18 cellular contexts compared by ENCODE assay signal in the genomic region with DNA sequence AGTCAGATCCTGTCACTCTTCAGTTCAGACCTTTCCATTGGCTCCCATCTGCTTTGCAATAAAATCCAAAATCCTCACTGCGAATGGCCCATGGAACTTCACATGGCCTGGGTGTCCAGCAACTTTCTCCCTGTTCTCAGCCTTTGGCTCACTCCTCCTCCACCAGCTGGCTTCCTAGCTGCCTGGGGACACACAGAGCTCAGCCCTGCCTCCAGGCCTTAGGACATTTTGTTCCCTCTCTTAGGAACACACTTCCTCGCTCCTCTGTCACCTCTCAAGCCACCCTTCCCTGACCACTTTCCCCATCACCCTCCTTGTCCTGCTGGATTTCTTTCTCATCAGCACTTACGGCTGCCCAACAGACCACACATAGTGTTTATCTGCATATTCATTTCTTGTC.
DNase-seq lines count a peak whose midpoint lies in the region; ATAC-seq and TF ChIP-seq lines count a peak whose summit lies in the region.
"Had no signal": no experiment of that assay in that cellular context is flagged by ENCODE, and none has a peak within 500 bp of the region (broad histone marks: within the 10 kb centered on the region; RNA-seq: fewer than 3 reads in every experiment).

No MANE protein-coding gene starts in this region.

- no peaks in the 10 kb centered on the region for H4K20me1 ChIP-seq in smooth muscle cell (ENCODE audit: low read depth)

- intact Hi-C loops in Right ventricle myocardium inferior (cut with DNase I) (no loop called here), left cardiac atrium (cut with DNase I) (no loop called here), aorta (cut with DNase I) (no loop called here), colonic mucosa (cut with DNase I) (no loop called here)

- H3K36me3 ChIP-seq in right atrium auricular region (no peaks in the 10 kb centered on the region), neuronal stem cell (replicated peaks in 1 of 2; ENCODE audit: control insufficient read depth in 2 of 2, insufficient read depth in 2 of 2, low read length in 2 of 2) (no peaks in the 10 kb centered on the region), aorta (ENCODE audit: control insufficient read depth in 1 of 2, insufficient read depth in 2 of 2, low read length in 1 of 2) (no peaks in the 10 kb centered on the region), colonic mucosa (no peaks in the 10 kb centered on the region), smooth muscle cell (ENCODE audit: low read depth) (no peaks in the 10 kb centered on the region)
- H3K36me3 ChIP-seq: BE2C had no signal

- H3K18ac ChIP-seq in neuronal stem cell (ENCODE audit: low read length): peak overlapping the region; percentile 8

- no peaks in the 10 kb centered on the region for H3K79me1 ChIP-seq in neuronal stem cell (ENCODE audit: low read depth, low read length)

- H2AFZ ChIP-seq in neuronal stem cell (ENCODE audit: low read length): no peak overlapping the region
- H2AFZ ChIP-seq in smooth muscle cell (ENCODE audit: low read depth): no peak overlapping the region

- no peaks in the 10 kb centered on the region for H3F3A ChIP-seq in smooth muscle cell (ENCODE audit: low read depth)

- peaks cover 0 to 13% of the 10 kb centered on the region in 2 donors for H3K4me1 ChIP-seq in right atrium auricular region
- H3K4me1 ChIP-seq in neuronal stem cell (ENCODE audit: control insufficient read depth in 2 of 2, insufficient read depth in 1 of 2, low read depth in 1 of 2, low read length in 2 of 2): no peaks in the 10 kb centered on the region
- no peaks in the 10 kb centered on the region for H3K4me1 ChIP-seq in aorta (ENCODE audit: control insufficient read depth in 1 of 2, insufficient read depth in 2 of 2, low read length in 2 of 2)
- no peaks in the 10 kb centered on the region for H3K4me1 ChIP-seq in colonic mucosa
- H3K4me1 ChIP-seq in smooth muscle cell (ENCODE audit: low read depth): no peaks in the 10 kb centered on the region
- H3K4me1 ChIP-seq: BE2C had no signal

- H3K4me3 ChIP-seq in right atrium auricular region (no peak overlapping the region), neuronal stem cell (ENCODE audit: low read length in 2 of 2) (no peak overlapping the region), aorta (ENCODE audit: low read length in 2 of 2) (no peak overlapping the region), colonic mucosa (no peak overlapping the region), smooth muscle cell (no peak overlapping the region)
- H3K4me3 ChIP-seq: K562 had no signal

- no CpG with 5 or more reads among the region's 3 CpGs for WGBS in neuronal stem cell (ENCODE audit: extremely low coverage in 2 of 2, insufficient read length in 2 of 2, insufficient replicate concordance in 1 of 2), 2 donors
- WGBS in aorta, 2 donors: 87 to 94% methylated on average over 3 of the region's 3 CpGs
- WGBS in smooth muscle cell (ENCODE audit: low lambda C conversion rate): 96% methylated on average over 3 of the region's 3 CpGs

- H3K23ac ChIP-seq in neuronal stem cell (ENCODE audit: low read depth, low read length, poor library complexity): no peak overlapping the region

- no peak overlapping the region for H3K27ac ChIP-seq in right atrium auricular region
- H3K27ac ChIP-seq in neuronal stem cell (replicated peaks; ENCODE audit: low read length): no peak overlapping the region
- no peak overlapping the region for H3K27ac ChIP-seq in aorta (ENCODE audit: low read depth in 1 of 2, low read length in 2 of 2)
- no peak overlapping the region for H3K27ac ChIP-seq in colonic mucosa
- H3K27ac ChIP-seq in smooth muscle cell (ENCODE audit: low read depth): no peak overlapping the region
- H3K27ac ChIP-seq: RWPE1 had no signal

- no peaks in the 10 kb centered on the region for H3K79me2 ChIP-seq in smooth muscle cell (ENCODE audit: low read depth)

- H2BK5ac ChIP-seq in neuronal stem cell (ENCODE audit: low read length): no peak overlapping the region

- no peak overlapping the region for H2BK12ac ChIP-seq in neuronal stem cell (ENCODE audit: low read length)

- no peaks in the 10 kb centered on the region for H3K9me3 ChIP-seq in right atrium auricular region
- H3K9me3 ChIP-seq in neuronal stem cell (replicated peaks in 1 of 2; ENCODE audit: control insufficient read depth in 2 of 2, insufficient read depth in 1 of 2, low read depth in 1 of 2, low read length in 2 of 2): no peaks in the 10 kb centered on the region
- no peaks in the 10 kb centered on the region for H3K9me3 ChIP-seq in aorta (ENCODE audit: control insufficient read depth, low read length)
- H3K9me3 ChIP-seq in colonic mucosa: no peaks in the 10 kb centered on the region
- H3K9me3 ChIP-seq in smooth muscle cell (replicated peaks; ENCODE audit: low read depth): no peaks in the 10 kb centered on the region
- H3K9me3 ChIP-seq: BE2C had no signal

- H3K4ac ChIP-seq in neuronal stem cell (ENCODE audit: low read length): no peak overlapping the region

- no peak overlapping the region for H2BK120ac ChIP-seq in neuronal stem cell (ENCODE audit: low read depth, low read length)

- H3K27me3 ChIP-seq in right atrium auricular region (no peaks in the 10 kb centered on the region), neuronal stem cell (ENCODE audit: control insufficient read depth in 3 of 3, insufficient read depth in 3 of 3, low read depth in 1 of 3, low read length in 3 of 3) (no peaks in the 10 kb centered on the region), aorta (ENCODE audit: control insufficient read depth in 1 of 2, insufficient read depth in 2 of 2, low read length in 1 of 2) (no peaks in the 10 kb centered on the region), colonic mucosa (no peaks in the 10 kb centered on the region), smooth muscle cell (ENCODE audit: low read depth) (no peaks in the 10 kb centered on the region)

- H2AK5ac ChIP-seq in neuronal stem cell (ENCODE audit: low read depth, low read length): peak overlapping the region; percentile 68

- no peak overlapping the region for H4K91ac ChIP-seq in neuronal stem cell (ENCODE audit: low read depth, low read length, poor library complexity)

- no peak for DNase-seq in Right ventricle myocardium inferior (ENCODE audit: missing footprints)
- DNase-seq in right atrium auricular region (ENCODE audit: low spot score): no peak
- no peak for DNase-seq in left cardiac atrium
- DNase-seq in neuronal stem cell (ENCODE audit: low spot score): no peak
- no peak for DNase-seq in aorta
- DNase-seq in colonic mucosa: no peak
- DNase-seq in smooth muscle cell (lab: John Stamatoyannopoulos, UW; ENCODE audit: unreplicated experiment): no peak
- no peak for DNase-seq in T-helper 1 cell
- DNase-seq: 8988T; BE2C; CD8-positive, alpha-beta T cell; DMS79; HCEC 1CT; NCI-H1417 treated with DMSO at 0.1 percent for 48 hours; NCI-H2029; NCI-H2171 had no signal

- H3K9ac ChIP-seq in neuronal stem cell (ENCODE audit: low read depth, low read length, poor library complexity): no peak overlapping the region
- no peak overlapping the region for H3K9ac ChIP-seq in colonic mucosa (ENCODE audit: low read depth in 2 of 2, low read length in 2 of 2)
- no peak overlapping the region for H3K9ac ChIP-seq in smooth muscle cell (ENCODE audit: low read depth)

- H4K8ac ChIP-seq in neuronal stem cell (ENCODE audit: low read depth, low read length): no peak overlapping the region

- H3K14ac ChIP-seq in neuronal stem cell (ENCODE audit: low read length): no peak overlapping the region

- H3K4me2 ChIP-seq in neuronal stem cell (ENCODE audit: insufficient read depth, low read length, poor library complexity, severe bottlenecking) (no peak overlapping the region), smooth muscle cell (no peak overlapping the region)

- no peak for TF ChIP-seq CTCF in right atrium auricular region (IDR thresholded peaks at IDR 0.05)
- no peak for TF ChIP-seq CTCF in colonic mucosa (IDR thresholded peaks at IDR 0.05)
- no peak for TF ChIP-seq CTCF in smooth muscle cell (IDR thresholded peaks at IDR 0.05; ENCODE audit: borderline replicate concordance, insufficient read depth, poor library complexity, severe bottlenecking)

- peak; percentile 91 for ATAC-seq in Right ventricle myocardium inferior
- ATAC-seq in left cardiac atrium: peak; percentile 67 to 91
- peak; percentile 38 for ATAC-seq in aorta (ENCODE audit: low FRiP score)
- ATAC-seq: CD8-positive, alpha-beta T cell; K562 had no signal

- no peak overlapping the region for H2BK15ac ChIP-seq in neuronal stem cell (ENCODE audit: low read length)

Comparison
In these comparisons a context has a peak if more than half of its experiments do, and no peak if none do; other contexts are left out.
1. ATAC-seq: peak in every context shown above with its lines; median percentile 91 in Right ventricle myocardium inferior; 79 in left cardiac atrium; 38 in aorta.